In genomic region chr2:98476192-98476868, GRCh38 we compare ENCODE assay signal across 1 cellular context.
TF ChIP-seq lines count a peak whose summit lies in the region.

No MANE protein-coding gene starts in this region.

TF ChIP-seq in HepG2, 621 proteins besides CTCF, POLR2A, EP300 and RAD21 (continued from another document):
- no peak for TF ChIP-seq FUBP1 (CRISPR knock-in tag; IDR thresholded peaks at IDR 0.05; ENCODE audit: borderline replicate concordance)
- no peak for TF ChIP-seq ZNF589 (CRISPR knock-in tag; conservative IDR thresholded peaks at IDR 0.05)
- TF ChIP-seq PPARG (CRISPR knock-in tag; conservative IDR thresholded peaks at IDR 0.05), result no peak
- TF ChIP-seq ZNF484 (CRISPR knock-in tag; IDR thresholded peaks at IDR 0.05; ENCODE audit: borderline replicate concordance, low read depth), result no peak
- TF ChIP-seq JARID2 (CRISPR knock-in tag; IDR thresholded peaks at IDR 0.05; ENCODE audit: insufficient replicate concordance), result no peak
